Comparison of ENCODE assay signal across 17 cellular contexts in the genomic region with DNA sequence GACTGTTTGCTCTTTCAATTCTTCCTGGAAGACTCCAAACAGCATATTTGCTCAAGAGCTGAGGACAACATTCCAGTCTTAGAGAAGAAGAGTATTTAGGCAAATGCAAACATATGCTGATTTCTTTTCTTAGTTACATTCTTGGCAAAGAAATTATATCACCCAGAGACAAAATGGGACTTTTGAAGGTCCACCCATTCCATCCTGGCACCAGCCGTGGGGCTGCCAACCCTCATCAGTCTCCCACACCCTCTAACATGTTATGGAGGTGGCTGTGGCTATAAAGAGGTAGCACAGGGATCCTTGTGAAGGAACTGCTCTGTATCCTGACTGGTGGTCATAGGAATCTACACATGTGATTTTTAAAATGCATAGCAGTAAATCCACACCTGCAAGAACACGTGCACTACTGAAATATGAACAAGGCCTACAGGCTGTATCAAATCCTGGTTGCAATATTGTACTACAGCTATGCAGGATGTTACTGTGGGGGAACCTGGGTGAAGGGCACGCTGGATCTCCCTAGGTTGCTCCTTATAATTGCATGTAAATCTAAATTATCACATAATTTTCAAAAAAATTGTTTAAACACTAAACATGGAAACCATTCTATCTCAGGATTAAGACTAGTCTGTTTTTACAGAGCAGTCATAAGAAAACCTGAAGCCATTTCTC.
"Had no signal": no experiment of that assay in that cellular context is flagged by ENCODE, and none has a peak within 500 bp of the region (broad histone marks: within the 10 kb centered on the region; RNA-seq: fewer than 3 reads in every experiment).

No MANE protein-coding gene starts in this region.

- H3K9me3 ChIP-seq: gastrocnemius medialis, neutrophil, psoas muscle, suprapubic skin, transverse colon, vagina had no signal

- H3K27ac ChIP-seq: gastrocnemius medialis, neutrophil, parathyroid adenoma, psoas muscle, skin epidermis, suprapubic skin, transverse colon, vagina had no signal

- H3K36me3 ChIP-seq: gastrocnemius medialis, neutrophil, suprapubic skin, transverse colon, vagina had no signal

- H3K4me1 ChIP-seq: gastrocnemius medialis, parathyroid adenoma, psoas muscle, suprapubic skin, transverse colon, vagina had no signal

- H2AFZ ChIP-seq: parathyroid adenoma had no signal

- H3K79me2 ChIP-seq: parathyroid adenoma had no signal

- H3K4me3 ChIP-seq: gastrocnemius medialis, psoas muscle, skin epidermis, suprapubic skin, transverse colon, vagina had no signal

- DNase-seq: cortex of kidney; effector CD4-positive, alpha-beta T cell; foreskin fibroblast; gastrocnemius medialis; kidney; mammary epithelial cell; psoas muscle; right cardiac atrium; stimulated activated CD4-positive, alpha-beta T cell treated with anti-CD3 and anti-CD28 coated beads, Interleukin-15, amount 100 ng/mL, for 24 hours; stimulated activated CD4-positive, alpha-beta T cell treated with anti-CD3 and anti-CD28 coated beads, Interleukin-2, amount 100 ng/mL, for 48 hours; stimulated activated naive B cell treated with anti-CD40 and anti-IgM and Interleukin-4, amounts not matched to agents 10 μg/mL and 1 μg/mL and 100 μg/mL, for 72 hours; transverse colon had no signal

- H3K27me3 ChIP-seq: gastrocnemius medialis, neutrophil, suprapubic skin, transverse colon, vagina had no signal

- FAIRE-seq: kidney had no signal

- H3K9ac ChIP-seq: parathyroid adenoma had no signal
